8 cellular contexts compared by ENCODE assay signal in genomic region chr21:29299046-29299905, GRCh38. TPM values are rescaled to one million over a fixed set of nuclear protein-coding genes. Genes with fewer than 3 reads are reported as not detected.
DNase-seq lines count a peak whose midpoint lies in the region; ATAC-seq and TF ChIP-seq lines count a peak whose summit lies in the region.

No MANE protein-coding gene starts in this region.

- TSS peak; percentile 45 for BruUV-seq in Caco-2 (replicated peaks; lab: Mats Ljungman, UMichigan)

- H3K9me3 ChIP-seq in Caco-2, result peaks cover 3% of the 10 kb centered on the region; the same call in 1 of the 2 replicates

- peak; percentile 14 for ATAC-seq in GM21529 (IDR thresholded peaks at IDR 0.05; ENCODE audit: unreplicated experiment)

- H3K27me3 ChIP-seq in Caco-2 (replicated peaks; ENCODE audit: control insufficient read depth, insufficient read depth, low read length), result no peaks in the 10 kb centered on the region

- CTCF ChIA-PET in Caco-2 (lab: Charles Lee), result interaction anchor here (1.1 to 2.0 kb wide), 6 partner anchors 31 to 118 kb away, joined by 4 to 8 read pairs (median 6); no protein-coding TSS in a partner anchor

- H3K4me3 Mint-ChIP-seq in Caco-2 (ENCODE audit: unreplicated experiment) (peak overlapping the region; percentile 98), brain (peak overlapping the region; percentile 91 to 95 (median 92))

- peaks cover 11% of the 10 kb centered on the region for H3K4me1 Mint-ChIP-seq in Caco-2 (ENCODE audit: low read depth, unreplicated experiment)
- peaks cover 61% of the 10 kb centered on the region for H3K4me1 Mint-ChIP-seq in brain

- H3K27ac ChIP-seq in skin epidermis, result peak overlapping the region; percentile 92 to 100 (median 99)

- POLR2A ChIA-PET in Caco-2 (lab: Charles Lee), result interaction anchor here (0.7 to 3.4 kb wide), 3 partner anchors 105 to 297 kb away, joined by 3 to 17 read pairs (median 4); no protein-coding TSS in a partner anchor

- TF ChIP-seq CTCF in Caco-2 (IDR thresholded peaks at IDR 0.05; ENCODE audit: insufficient read depth in 1 of 2, low read depth in 1 of 2, low read length in 1 of 2, severe bottlenecking in 1 of 2, unreplicated experiment in 1 of 2), result no peak
- TF ChIP-seq CTCF in LNCaP clone FGC (IDR thresholded peaks at IDR 0.05; ENCODE audit: control insufficient read depth, extremely low read depth, insufficient read depth), result no peak
- no peak for TF ChIP-seq CTCF in brain (conservative IDR thresholded peaks at IDR 0.05)

- H3K4me3 ChIP-seq in Caco-2 (ENCODE audit: low read depth, low read length), result peak overlapping the region; percentile 88
- peak overlapping the region; percentile 80 for H3K4me3 ChIP-seq in LNCaP clone FGC (ENCODE audit: low read depth, low read length)
- peak overlapping the region; percentile 50 to 95 (median 82) for H3K4me3 ChIP-seq in skin epidermis

- DNase-seq in Caco-2 (peak; percentile 69 to 77), LNCaP clone FGC (ENCODE audit: low read depth) (no peak), UCSD-AML1 (lab: John Stamatoyannopoulos, UW; ENCODE audit: unreplicated experiment) (peak; percentile 80), iPS-NIHi11 (ENCODE audit: low spot score) (peak; percentile 73), DMS153 (lab: John Stamatoyannopoulos, UW) (no peak)

- H3K4me1 ChIP-seq in Caco-2, result peaks cover 28% of the 10 kb centered on the region

- H3K36me3 Mint-ChIP-seq in Caco-2 (ENCODE audit: insufficient read depth, unreplicated experiment) (peaks cover 13% of the 10 kb centered on the region), brain (no peaks in the 10 kb centered on the region)

- H3K27me3 Mint-ChIP-seq in Caco-2 (ENCODE audit: insufficient read depth, unreplicated experiment) (no peaks in the 10 kb centered on the region), brain (no peaks in the 10 kb centered on the region)

- H3K9me3 Mint-ChIP-seq in Caco-2 (ENCODE audit: unreplicated experiment), result no peaks in the 10 kb centered on the region
- peaks cover 0 to 17% (median 10%) of the 10 kb centered on the region in 5 experiments for H3K9me3 Mint-ChIP-seq in brain

- intact Hi-C loops in Caco-2 (cut with micrococcal nuclease; ENCODE audit: unreplicated experiment), result loop anchor here (5.0 kb wide), 2 partner anchors 42 to 222 kb away; no protein-coding TSS in a partner anchor

- H3K27ac Mint-ChIP-seq in Caco-2 (ENCODE audit: unreplicated experiment), result peak overlapping the region; percentile 98
- H3K27ac Mint-ChIP-seq in brain, result peak overlapping the region; percentile 65 to 95 (median 87)

- 0 out of 2 replicates have a peak, but pooled peaks cover 2% of the 10 kb centered on the region for H3K36me3 ChIP-seq in Caco-2 (ENCODE audit: control insufficient read depth, insufficient read depth, low read length)

RNA-seq across cellular contexts. Expression of gene BACH1, which starts 0.6 kb away (rescaled TPM):
- 54.0 and 65.2 TPM in 2 replicates for total RNA-seq in Caco-2 (2022)
- 6.1 TPM for polyA plus RNA-seq in brain (ENCODE audit: insufficient read depth, low read depth, low replicate concordance)

Comparison
In these comparisons a context has a peak if more than half of its experiments do, and no peak if none do; other contexts are left out.
1. DNase-seq: peak in Caco-2 (2 of 2), UCSD-AML1 (single experiment) and iPS-NIHi11 (single experiment); none in LNCaP clone FGC (single experiment) and DMS153 (single experiment).
2. Peak in every context shown above with its lines, with median percentiles within 50 percentile points of each other: H3K4me3 ChIP-seq.